In the genomic region with DNA sequence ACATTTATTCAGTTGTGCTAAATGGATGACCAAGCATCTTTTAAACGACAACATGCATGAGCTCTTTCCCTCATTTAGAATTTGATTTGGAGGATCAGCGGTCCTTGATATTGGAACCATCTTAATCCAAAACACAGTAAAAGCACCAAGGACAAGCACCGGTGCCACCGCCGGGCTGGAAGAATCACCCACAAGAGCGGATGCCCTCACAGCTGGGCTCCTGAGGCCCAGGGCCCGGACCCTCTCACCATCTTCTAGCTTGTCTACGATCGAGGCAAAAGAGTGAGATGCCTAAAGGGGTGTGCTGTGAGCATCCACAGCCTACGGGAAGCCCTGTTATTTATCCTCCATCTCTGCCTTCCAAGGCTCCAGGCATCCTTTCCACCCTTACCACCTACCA, we compare ENCODE assay signal across 20 cellular contexts.
DNase-seq lines count a peak whose midpoint lies in the region; ATAC-seq, FAIRE-seq and TF ChIP-seq lines count a peak whose summit lies in the region.
"Had no signal": no experiment of that assay in that cellular context is flagged by ENCODE, and none has a peak within 500 bp of the region (broad histone marks: within the 10 kb centered on the region; RNA-seq: fewer than 3 reads in every experiment).

No MANE protein-coding gene starts in this region.

- no peaks in the 10 kb centered on the region for H3K36me3 Mint-ChIP-seq in natural killer cell treated with Interleukin-12 subunit alpha and Interleukin-12 subunit beta and Interleukin-15 and Interleukin-18, amount 100 ng/mL, for 72 hours
- peaks cover 7% of the 10 kb centered on the region for H3K36me3 Mint-ChIP-seq in natural killer cell
- peaks cover 91% of the 10 kb centered on the region for H3K36me3 Mint-ChIP-seq in nephron progenitor cell (ENCODE audit: low read depth)
- peaks cover 54% of the 10 kb centered on the region for H3K36me3 Mint-ChIP-seq in HFFc6 (ENCODE audit: low read depth)

- in situ Hi-C loops in GM12878 (cut with MboI), result loop anchor here (25.0 kb wide), 1 partner anchor 1728 kb away; no protein-coding TSS in a partner anchor

- ATAC-seq in natural killer cell treated with Interleukin-12 subunit alpha and Interleukin-12 subunit beta and Interleukin-15 and Interleukin-18, amount 100 ng/mL, for 72 hours, result no peak
- no peak for ATAC-seq in natural killer cell
- no peak for ATAC-seq in GM12878
- ATAC-seq: A549; CD8-positive, alpha-beta T cell; HepG2 had no signal

- H3K4me2 ChIP-seq in GM12878 (ENCODE audit: control insufficient read depth, insufficient read depth), result peak overlapping the region; percentile 30; the same call in 1 of the 2 replicates
- H3K4me2 ChIP-seq: A549 had no signal

- BruUV-seq in GM12878 (replicated peaks; lab: Mats Ljungman, UMichigan), result no TSS peak

- 92% methylated on average over 10 of the region's 10 CpGs for WGBS in GM12878 (ENCODE audit: insufficient coverage, insufficient replicate concordance, low lambda C conversion rate, missing lambda C conversion rate)
- WGBS in testis, 2 donors, result 96 to 97% methylated on average over 10 of the region's 10 CpGs

- intact Hi-C loops in natural killer cell (cut with micrococcal nuclease) (no loop called here), GM12878 (cut with micrococcal nuclease; ENCODE audit: unreplicated experiment) (no loop called here), testis (cut with DNase I; ENCODE audit: low total_unique reads) (no loop called here)

- H3K9me3 Mint-ChIP-seq in natural killer cell treated with Interleukin-12 subunit alpha and Interleukin-12 subunit beta and Interleukin-15 and Interleukin-18, amount 100 ng/mL, for 72 hours, result no peaks in the 10 kb centered on the region
- no peaks in the 10 kb centered on the region for H3K9me3 Mint-ChIP-seq in natural killer cell
- no peaks in the 10 kb centered on the region for H3K9me3 Mint-ChIP-seq in nephron progenitor cell
- H3K9me3 Mint-ChIP-seq in HFFc6, result no peaks in the 10 kb centered on the region
- H3K9me3 Mint-ChIP-seq: CD8-positive, alpha-beta T cell had no signal

- peak overlapping the region in 1 of 2 donors; percentile 63 for H3K27ac Mint-ChIP-seq in natural killer cell treated with Interleukin-12 subunit alpha and Interleukin-12 subunit beta and Interleukin-15 and Interleukin-18, amount 100 ng/mL, for 72 hours
- H3K27ac Mint-ChIP-seq in natural killer cell (no peak overlapping the region), nephron progenitor cell (peak overlapping the region; percentile 89), HFFc6 (no peak overlapping the region)
- H3K27ac Mint-ChIP-seq: CD8-positive, alpha-beta T cell had no signal

- no peak for TF ChIP-seq EP300 in GM12878 (IDR thresholded peaks at IDR 0.05; ENCODE audit: borderline replicate concordance in 1 of 2, control insufficient read depth in 1 of 2, low read depth in 2 of 2, low read length in 2 of 2)

- no peak for TF ChIP-seq RAD21 in GM12878 (IDR thresholded peaks at IDR 0.05; ENCODE audit: insufficient read depth, low read depth, low read length)

- CTCF ChIA-PET in GM12878 (lab: Yijun Ruan, JAX), result interaction anchor here (0.9 kb wide), 1 partner anchor 344 kb away, joined by 4 read pairs; no protein-coding TSS in a partner anchor

- no peak for DNase-seq in natural killer cell treated with Interleukin-12 subunit alpha and Interleukin-12 subunit beta and Interleukin-15 and Interleukin-18, amount 100 ng/mL, for 72 hours (ENCODE audit: low spot score)
- no peak for DNase-seq in natural killer cell
- DNase-seq in GM12878 (ENCODE audit: low read depth, low spot score), result no peak
- no peak for DNase-seq in nephron progenitor cell
- DNase-seq in testis, result peak; percentile 10
- DNase-seq in superior temporal gyrus (ENCODE audit: extremely low spot score), result no peak
- no peak for DNase-seq in HFFc6
- DNase-seq: BE2C; CD8-positive, alpha-beta T cell; COR-L47; DMS153; DMS79 treated with DMSO at 0.1 percent for 48 hours; EL had no signal

- RAD21 ChIA-PET in GM12878 (lab: Charles Lee; ENCODE audit: unreplicated experiment), result interaction anchor here (1.2 kb wide), 1 partner anchor 207 kb away, joined by 3 read pairs; no protein-coding TSS in a partner anchor

- H3K27ac ChIP-seq in GM12878 (ENCODE audit: control insufficient read depth, insufficient read depth), result peak overlapping the region; percentile 65
- no peak overlapping the region for H3K27ac ChIP-seq in testis
- H3K27ac ChIP-seq: A549 had no signal

- no peaks in the 10 kb centered on the region for H3K9me3 ChIP-seq in GM12878 (replicated peaks; ENCODE audit: control insufficient read depth, insufficient read depth, low read length)
- H3K9me3 ChIP-seq in testis, result no peaks in the 10 kb centered on the region
- H3K9me3 ChIP-seq: A549, BE2C, HAP-1 had no signal

- H3K27me3 ChIP-seq in GM12878 (replicated peaks in 1 of 2; ENCODE audit: control insufficient read depth in 2 of 2, insufficient read depth in 2 of 2, low read length in 1 of 2) (no peaks in the 10 kb centered on the region), testis (no peaks in the 10 kb centered on the region)
- H3K27me3 ChIP-seq: BE2C had no signal

- TF ChIP-seq POLR2A in GM12878 (IDR thresholded peaks at IDR 0.05; ENCODE audit: low read depth, low read length) (no peak), testis (IDR thresholded peaks at IDR 0.05) (no peak)

- H3K4me3 ChIP-seq in GM12878 (no peak overlapping the region), testis (no peak overlapping the region)
- H3K4me3 ChIP-seq: A549, HAP-1 had no signal

- H3K9ac ChIP-seq in GM12878 (ENCODE audit: control insufficient read depth, insufficient read depth, low read length), result no peak overlapping the region

- no peak for FAIRE-seq in GM12878 (lab: Jason Lieb, UNC)
- FAIRE-seq: A549, G401.6, GM19239, HepG2, HTR-8/SVneo had no signal

- H2AFZ ChIP-seq in GM12878 (ENCODE audit: control insufficient read depth, low read depth, low read length), result no peak overlapping the region

- no peaks in the 10 kb centered on the region for H3K27me3 Mint-ChIP-seq in natural killer cell treated with Interleukin-12 subunit alpha and Interleukin-12 subunit beta and Interleukin-15 and Interleukin-18, amount 100 ng/mL, for 72 hours
- H3K27me3 Mint-ChIP-seq in natural killer cell (ENCODE audit: low read depth in 2 of 2), result no peaks in the 10 kb centered on the region
- peaks cover 3% of the 10 kb centered on the region for H3K27me3 Mint-ChIP-seq in nephron progenitor cell (ENCODE audit: low read depth, poor library complexity)
- H3K27me3 Mint-ChIP-seq in HFFc6 (ENCODE audit: insufficient read depth), result no peaks in the 10 kb centered on the region; the same call in none of the 2 replicates

- peaks cover 5 to 16% of the 10 kb centered on the region in 2 experiments; a peak in 3 of 4 replicates for H3K36me3 ChIP-seq in GM12878 (ENCODE audit: control insufficient read depth in 2 of 2, insufficient read depth in 2 of 2, low read length in 1 of 2)
- no peaks in the 10 kb centered on the region for H3K36me3 ChIP-seq in testis (ENCODE audit: low read depth, missing control alignments)
- H3K36me3 ChIP-seq: BE2C had no signal

- no peak for TF ChIP-seq CTCF in natural killer cell (IDR thresholded peaks at IDR 0.05)
- TF ChIP-seq CTCF in GM12878 (IDR thresholded peaks at IDR 0.05 in 2 of 3, conservative IDR thresholded peaks at IDR 0.05 in 1 of 3; ENCODE audit: control insufficient read depth in 2 of 3, extremely low read depth in 1 of 3, insufficient read depth in 1 of 3, low read depth in 3 of 3, low read length in 3 of 3), result no peak
- TF ChIP-seq CTCF in nephron progenitor cell (IDR thresholded peaks at IDR 0.05), result no peak
- no peak for TF ChIP-seq CTCF in testis (IDR thresholded peaks at IDR 0.05)
- no peak for TF ChIP-seq CTCF in HFFc6 (IDR thresholded peaks at IDR 0.05)

- no peaks in the 10 kb centered on the region for H4K20me1 ChIP-seq in GM12878 (ENCODE audit: control insufficient read depth, insufficient read depth)

- POLR2A ChIA-PET in GM12878 (lab: Charles Lee), result no interaction called here

- H3K4me3 Mint-ChIP-seq in natural killer cell treated with Interleukin-12 subunit alpha and Interleukin-12 subunit beta and Interleukin-15 and Interleukin-18, amount 100 ng/mL, for 72 hours, result peak overlapping the region; percentile 44
- H3K4me3 Mint-ChIP-seq in natural killer cell (no peak overlapping the region), nephron progenitor cell (no peak overlapping the region), HFFc6 (no peak overlapping the region)
- H3K4me3 Mint-ChIP-seq: CD14-positive monocyte; CD8-positive, alpha-beta T cell had no signal

- H3K4me1 Mint-ChIP-seq in natural killer cell treated with Interleukin-12 subunit alpha and Interleukin-12 subunit beta and Interleukin-15 and Interleukin-18, amount 100 ng/mL, for 72 hours (ENCODE audit: low read depth in 2 of 2), result peaks cover 23 to 32% of the 10 kb centered on the region in 2 donors
- H3K4me1 Mint-ChIP-seq in natural killer cell (peaks cover 21 to 27% of the 10 kb centered on the region in 2 donors), nephron progenitor cell (peaks cover 47% of the 10 kb centered on the region), HFFc6 (ENCODE audit: low read depth) (peaks cover 43% of the 10 kb centered on the region)

- SMC1A ChIA-PET in GM12878 (lab: Charles Lee; ENCODE audit: uncharacterized antibody, unreplicated experiment), result no interaction called here

- H3K79me2 ChIP-seq in GM12878 (ENCODE audit: control insufficient read depth, insufficient read depth, low read length), result peaks cover 2% of the 10 kb centered on the region; the same call in 1 of the 2 replicates

- H3K4me1 ChIP-seq in GM12878 (ENCODE audit: control insufficient read depth, insufficient read depth, low read length), result peaks cover 17% of the 10 kb centered on the region
- H3K4me1 ChIP-seq in testis, result peaks cover 3% of the 10 kb centered on the region
- H3K4me1 ChIP-seq: A549, BE2C had no signal

TF ChIP-seq in GM12878, 131 proteins besides CTCF, POLR2A, EP300 and RAD21 (continues in another document):
- TF ChIP-seq ZNF622 (IDR thresholded peaks at IDR 0.05) (no peak), SIX5 (IDR thresholded peaks at IDR 0.05; ENCODE audit: low read depth, low read length, severe bottlenecking) (no peak), FOXK2 (IDR thresholded peaks at IDR 0.05) (no peak)
